8 cellular contexts compared by ENCODE assay signal in genomic region chr3:150410311-150411105, GRCh38. TPM values are rescaled to one million over a fixed set of nuclear protein-coding genes. Genes with fewer than 3 reads are reported as not detected.
DNase-seq lines count a peak whose midpoint lies in the region; ATAC-seq, FAIRE-seq and TF ChIP-seq lines count a peak whose summit lies in the region.

No MANE protein-coding gene starts in this region.

- H3K4me3 ChIP-seq in A549 (peak overlapping the region; percentile 78), esophagus squamous epithelium (peak overlapping the region; percentile 68 to 97 (median 90)), muscle layer of duodenum (ENCODE audit: low read depth in 1 of 2, low read length in 2 of 2) (peak overlapping the region; percentile 87 to 100), tibial artery (peak overlapping the region; percentile 90 to 93)

- FAIRE-seq in A549 (lab: Jason Lieb, UNC), result no peak

- H3K4me2 ChIP-seq in A549, result peak overlapping the region; percentile 98

- peak overlapping the region; percentile 86 for H3K27ac Mint-ChIP-seq in activated T-cell treated with anti-CD3 and anti-CD28 coated beads, Interleukin-2, amount 50 U/mL, for 72 hours

- no peak for TF ChIP-seq EP300 in A549 (IDR thresholded peaks at IDR 0.05)

- H3K36me3 Mint-ChIP-seq in activated T-cell treated with anti-CD3 and anti-CD28 coated beads, Interleukin-2, amount 50 U/mL, for 72 hours (ENCODE audit: insufficient read depth in 2 of 2), result peaks cover 9 to 17% of the 10 kb centered on the region in 2 donors

- POLR2A ChIA-PET in A549 (lab: Yijun Ruan, JAX), result interaction anchor here (1.3 to 3.0 kb wide), 4 partner anchors 15 to 172 kb away, joined by 3 to 47 read pairs (median 8); no protein-coding TSS in a partner anchor

- peaks cover 0 to 3% (median 0%) of the 10 kb centered on the region in 3 donors for H3K36me3 ChIP-seq in esophagus squamous epithelium
- H3K36me3 ChIP-seq in muscle layer of duodenum (ENCODE audit: control insufficient read depth in 1 of 2, insufficient read depth in 2 of 2, low read length in 2 of 2), result peaks cover 0 to 25% of the 10 kb centered on the region in 2 donors
- no peaks in the 10 kb centered on the region for H3K36me3 ChIP-seq in tibial artery

- WGBS in A549 (ENCODE audit: missing lambda C conversion rate), result 1% methylated on average over 28 of the region's 68 CpGs
- 0% methylated on average over 5 to 23 of the region's 68 CpGs for WGBS in esophagus squamous epithelium, 2 donors

- no peaks in the 10 kb centered on the region for H3K27me3 Mint-ChIP-seq in activated T-cell treated with anti-CD3 and anti-CD28 coated beads, Interleukin-2, amount 50 U/mL, for 72 hours (ENCODE audit: low read depth)

- H3K27me3 ChIP-seq in esophagus squamous epithelium (no peaks in the 10 kb centered on the region), muscle layer of duodenum (ENCODE audit: low read depth, low read length) (no peaks in the 10 kb centered on the region), tibial artery (no peaks in the 10 kb centered on the region)

- CTCF ChIA-PET in A549 (lab: Yijun Ruan, JAX), result interaction anchor here (0.5 to 8.0 kb wide), 33 partner anchors 10 to 474 kb away, joined by 3 to 75 read pairs (median 5); no protein-coding TSS in a partner anchor

- intact Hi-C loops in esophagus squamous epithelium (cut with DNase I) (loop anchor here (10.0 kb wide), 1 partner anchor 84 kb away; no protein-coding TSS in a partner anchor), tibial artery (cut with DNase I; ENCODE audit: low total_unique reads) (loop anchor here (2.0 to 5.0 kb wide), 2 partner anchors 84 to 183 kb away; no protein-coding TSS in a partner anchor)

- TF ChIP-seq CTCF in A549 (IDR thresholded peaks at IDR 0.05) (peak; percentile 4; the same call in 2 of the 3 replicates), esophagus squamous epithelium (IDR thresholded peaks at IDR 0.05) (no peak), tibial artery (IDR thresholded peaks at IDR 0.05) (no peak)

- no peaks in the 10 kb centered on the region for H3K9me3 Mint-ChIP-seq in activated T-cell treated with anti-CD3 and anti-CD28 coated beads, Interleukin-2, amount 50 U/mL, for 72 hours

- peaks cover 65% of the 10 kb centered on the region for H3K4me1 Mint-ChIP-seq in activated T-cell treated with anti-CD3 and anti-CD28 coated beads, Interleukin-2, amount 50 U/mL, for 72 hours (ENCODE audit: low read depth)

- H3K4me1 ChIP-seq in A549, result peaks cover 34% of the 10 kb centered on the region
- peaks cover under 1 to 58% (median 2%) of the 10 kb centered on the region in 3 donors for H3K4me1 ChIP-seq in esophagus squamous epithelium
- H3K4me1 ChIP-seq in muscle layer of duodenum (ENCODE audit: control insufficient read depth in 1 of 2, insufficient read depth in 2 of 2, low read length in 2 of 2), result peaks cover 3 to 7% of the 10 kb centered on the region in 2 donors
- peaks cover 0 to 32% (median 4%) of the 10 kb centered on the region in 4 donors for H3K4me1 ChIP-seq in tibial artery

- peak; percentile 6 to 19; a peak in 1 of 5 replicates for TF ChIP-seq RAD21 in A549 (conservative IDR thresholded peaks at IDR 0.05 in 1 of 2, IDR thresholded peaks at IDR 0.05 in 1 of 2)

- H3K4me3 Mint-ChIP-seq in activated T-cell treated with anti-CD3 and anti-CD28 coated beads, Interleukin-2, amount 50 U/mL, for 72 hours, result peak overlapping the region; percentile 75 to 87

- DNase-seq in A549 (ENCODE audit: low read depth in 1 of 2, low spot score in 1 of 2) (peak in 1 of 2 experiments; percentile 41), NCI-H524 treated with DMSO at 0.1 percent for 48 hours (lab: John Stamatoyannopoulos, UW) (peak; percentile 32), esophagus squamous epithelium (lab: John Stamatoyannopoulos, UW) (no peak), tibial artery (peak; percentile 44 to 77)
- peak; percentile 40 to 49 for DNase-seq in activated T-cell treated with anti-CD3 and anti-CD28 coated beads, Interleukin-2, amount 50 U/mL, for 72 hours

- TF ChIP-seq POLR2A in A549 (IDR thresholded peaks at IDR 0.05; ENCODE audit: low read length) (no peak), esophagus squamous epithelium (IDR thresholded peaks at IDR 0.05) (no peak)

- peak; percentile 7 to 14; a peak in 5 of 6 replicates for ATAC-seq in A549
- ATAC-seq in GM18498 (IDR thresholded peaks at IDR 0.05; ENCODE audit: unreplicated experiment), result peak; percentile 2
- peak in 1 of 2 donors; percentile 6 for ATAC-seq in activated T-cell treated with anti-CD3 and anti-CD28 coated beads, Interleukin-2, amount 50 U/mL, for 72 hours (replicated peaks in 1 of 2)
- ATAC-seq in HG03159 (IDR thresholded peaks at IDR 0.05; ENCODE audit: unreplicated experiment), result no peak

- H3K27ac ChIP-seq in A549 (peak overlapping the region; percentile 98 to 99), esophagus squamous epithelium (peak overlapping the region; percentile 99 to 100 (median 100)), muscle layer of duodenum (ENCODE audit: low read length) (peak overlapping the region; percentile 99), tibial artery (peak overlapping the region; percentile 100)

- no peaks in the 10 kb centered on the region for H3K9me3 ChIP-seq in A549
- H3K9me3 ChIP-seq in esophagus squamous epithelium, result no peaks in the 10 kb centered on the region
- H3K9me3 ChIP-seq in muscle layer of duodenum (ENCODE audit: control insufficient read depth in 1 of 2, low read length in 2 of 2), result no peaks in the 10 kb centered on the region
- H3K9me3 ChIP-seq in tibial artery, result no peaks in the 10 kb centered on the region

TF ChIP-seq in A549, 52 proteins besides CTCF, POLR2A, EP300 and RAD21:
- TF ChIP-seq RFX5 (IDR thresholded peaks at IDR 0.05) (no peak), NFE2L2 (conservative IDR thresholded peaks at IDR 0.05; ENCODE audit: low read length) (no peak), MYC (IDR thresholded peaks at IDR 0.05; ENCODE audit: borderline replicate concordance, low read length) (no peak), EHF (CRISPR knock-in tag; IDR thresholded peaks at IDR 0.05) (no peak), ESRRA (IDR thresholded peaks at IDR 0.05; ENCODE audit: borderline replicate concordance, low read length) (no peak), EHMT2 (IDR thresholded peaks at IDR 0.05; ENCODE audit: low read depth) (no peak), JUN (IDR thresholded peaks at IDR 0.05) (peak in 1 of 2 experiments; percentile 31; a peak in 1 of 5 replicates), USF2 (IDR thresholded peaks at IDR 0.05) (no peak)

RNA-seq across cellular contexts. Expression of gene TSC22D2, which starts 2.4 kb away (rescaled TPM):
- polyA plus RNA-seq in A549 (2011; rRNA removed), result 13.8 and 13.9 TPM in 2 replicates
- 3.2 and 4.0 TPM in 2 replicates for polyA plus RNA-seq in A549 (2012; cell fraction: cytosol; rRNA removed)
- polyA plus RNA-seq in A549 (2012; cell fraction: nucleus; rRNA removed), result 5.5 and 7.9 TPM in 2 replicates
- 8.8 to 11.1 TPM (median 10.1 TPM) in 3 replicates for polyA plus RNA-seq in A549 (2017; fragmentation: RNase III; extraction: RNeasy Plus Mini Kit Qiagen cat#74134 plus additional on column Dnase treatment)
- 27.4 and 34.4 TPM in 2 replicates for polyA minus RNA-seq in A549 (2011; rRNA and poly(A)+ RNA removed)
- 10 to 100 TPM; 20.2 to 20.9 TPM for total RNA-seq in activated T-cell treated with anti-CD3 and anti-CD28 coated beads, Interleukin-2, amount 50 U/mL, for 72 hours
- 10 to 100 TPM in 3 of 4 donors, 1 to 10 TPM in 1; 8.5 to 20.0 (median 15.2) TPM for total RNA-seq in esophagus squamous epithelium
